11 cellular contexts compared by ENCODE assay signal in the genomic region with DNA sequence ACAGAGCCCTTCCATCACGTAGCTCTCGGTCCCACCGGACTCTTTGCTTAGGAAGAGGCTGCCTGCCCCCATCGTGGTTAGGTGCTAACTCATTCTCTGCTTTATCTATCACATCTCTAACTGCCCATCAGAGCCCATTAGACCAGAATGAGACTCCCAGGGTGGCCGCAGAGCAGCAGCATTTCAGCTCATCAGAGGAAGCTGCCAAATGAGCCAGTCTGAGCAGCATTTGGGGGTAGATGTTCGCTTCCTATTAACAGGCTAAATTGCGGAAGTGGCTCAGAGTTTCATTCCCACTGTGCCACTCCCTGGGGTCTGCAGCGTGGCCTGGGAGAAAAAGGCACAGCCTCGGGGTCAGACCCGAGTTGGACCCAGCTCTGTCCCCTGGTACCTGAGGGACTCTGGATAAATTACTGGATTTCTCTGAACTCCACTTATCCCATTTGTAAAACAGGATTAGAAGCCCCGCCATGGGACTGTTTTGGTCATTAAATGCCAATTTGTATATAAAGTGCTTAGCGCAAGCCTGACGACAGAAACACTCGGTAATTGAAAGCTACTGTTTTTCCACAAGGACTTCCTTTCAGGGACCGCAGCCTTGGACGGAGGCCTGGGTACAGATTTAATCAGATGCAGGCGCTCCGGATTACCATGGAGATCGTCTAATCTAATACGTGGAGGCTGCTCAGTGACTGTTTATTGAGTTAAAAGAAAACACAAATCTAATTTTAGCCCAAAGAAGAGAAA.
DNase-seq lines count a peak whose midpoint lies in the region; ATAC-seq and TF ChIP-seq lines count a peak whose summit lies in the region.
"Had no signal": no experiment of that assay in that cellular context is flagged by ENCODE, and none has a peak within 500 bp of the region (broad histone marks: within the 10 kb centered on the region; RNA-seq: fewer than 3 reads in every experiment).

No MANE protein-coding gene starts in this region.

- H3K9me3 Mint-ChIP-seq in activated naive CD8-positive, alpha-beta T cell (ENCODE audit: low read depth): no peaks in the 10 kb centered on the region
- H3K9me3 Mint-ChIP-seq in activated naive CD8-positive, alpha-beta T cell treated with anti-CD3 and anti-CD28 coated beads, Interleukin-2, amount 50 U/mL, for 24 hours: no peaks in the 10 kb centered on the region
- H3K9me3 Mint-ChIP-seq in Calu3 (ENCODE audit: low read depth, unreplicated experiment): no peaks in the 10 kb centered on the region

- H3K36me3 Mint-ChIP-seq in activated naive CD8-positive, alpha-beta T cell: no peaks in the 10 kb centered on the region
- H3K36me3 Mint-ChIP-seq in activated naive CD8-positive, alpha-beta T cell treated with anti-CD3 and anti-CD28 coated beads, Interleukin-2, amount 50 U/mL, for 24 hours (ENCODE audit: low read depth): peaks cover 4% of the 10 kb centered on the region
- H3K36me3 Mint-ChIP-seq in Calu3 (ENCODE audit: insufficient read depth, unreplicated experiment): peaks cover 5% of the 10 kb centered on the region

- CTCF ChIA-PET in Calu3 (lab: Charles Lee): no interaction called here

- peaks cover 9% of the 10 kb centered on the region for H3K36me3 ChIP-seq in adipocyte (ENCODE audit: control insufficient read depth, insufficient read depth, low read length, severe bottlenecking)
- no peaks in the 10 kb centered on the region for H3K36me3 ChIP-seq in uterus
- H3K36me3 ChIP-seq: prostate gland, tibial nerve had no signal

- peak overlapping the region; percentile 39 to 48 for H3K27ac ChIP-seq in uterus

- H3K4me3 ChIP-seq in adipocyte (ENCODE audit: low read length) (no peak overlapping the region), uterus (no peak overlapping the region)
- H3K4me3 ChIP-seq: prostate gland had no signal

- BruUV-seq in Calu3 (replicated peaks; lab: Mats Ljungman, UMichigan): no TSS peak

- TF ChIP-seq POLR2A in uterus (IDR thresholded peaks at IDR 0.05): no peak

- peaks cover 13% of the 10 kb centered on the region for H3K4me1 ChIP-seq in adipocyte (ENCODE audit: control insufficient read depth, insufficient read depth, low read length)
- peaks cover 0 to 8% of the 10 kb centered on the region in 2 donors for H3K4me1 ChIP-seq in uterus
- H3K4me1 ChIP-seq: prostate gland had no signal

- H3K27ac Mint-ChIP-seq in activated naive CD8-positive, alpha-beta T cell: no peak overlapping the region
- no peak overlapping the region for H3K27ac Mint-ChIP-seq in activated naive CD8-positive, alpha-beta T cell treated with anti-CD3 and anti-CD28 coated beads, Interleukin-2, amount 50 U/mL, for 24 hours
- H3K27ac Mint-ChIP-seq in Calu3 (ENCODE audit: unreplicated experiment): no peak overlapping the region

- intact Hi-C loops in uterus (cut with DNase I; ENCODE audit: low total_unique reads): no loop called here
- intact Hi-C loops in Calu3 (cut with micrococcal nuclease; ENCODE audit: unreplicated experiment): no loop called here
- intact Hi-C loops in posterior vena cava (cut with DNase I): no loop called here

- H3K9ac ChIP-seq in adipocyte (ENCODE audit: low read length): no peak overlapping the region

- peaks cover 27% of the 10 kb centered on the region for H3K4me1 Mint-ChIP-seq in activated naive CD8-positive, alpha-beta T cell (ENCODE audit: low read depth)
- H3K4me1 Mint-ChIP-seq in activated naive CD8-positive, alpha-beta T cell treated with anti-CD3 and anti-CD28 coated beads, Interleukin-2, amount 50 U/mL, for 24 hours: peaks cover 20% of the 10 kb centered on the region
- no peaks in the 10 kb centered on the region for H3K4me1 Mint-ChIP-seq in Calu3 (ENCODE audit: low read depth, unreplicated experiment)

- TF ChIP-seq CTCF in uterus (IDR thresholded peaks at IDR 0.05) (no peak), Calu3 (IDR thresholded peaks at IDR 0.05; ENCODE audit: unreplicated experiment) (no peak)

- H3K27me3 ChIP-seq in adipocyte (replicated peaks; ENCODE audit: control insufficient read depth, insufficient read depth, low read length) (peaks cover 8% of the 10 kb centered on the region), uterus (no peaks in the 10 kb centered on the region)
- H3K27me3 ChIP-seq: tibial nerve had no signal

- no peaks in the 10 kb centered on the region for H3K9me3 ChIP-seq in adipocyte (ENCODE audit: control insufficient read depth, low read length)
- H3K9me3 ChIP-seq in uterus: no peaks in the 10 kb centered on the region
- H3K9me3 ChIP-seq: prostate gland, tibial nerve had no signal

- no peak for ATAC-seq in activated naive CD8-positive, alpha-beta T cell treated with anti-CD3 and anti-CD28 coated beads, Interleukin-2, amount 50 U/mL, for 24 hours

- DNase-seq in activated naive CD8-positive, alpha-beta T cell treated with anti-CD3 and anti-CD28 coated beads, Interleukin-2, amount 50 U/mL, for 24 hours: no peak
- DNase-seq in adipocyte (ENCODE audit: low read depth) (peak; percentile 80), inferior parietal cortex (ENCODE audit: extremely low spot score) (peak; percentile 70), uterus (no peak), Calu3 (no peak), posterior vena cava (ENCODE audit: low spot score) (no peak), activated gamma-delta T cell (lab: John Stamatoyannopoulos, UW) (no peak)
- DNase-seq: NCI-H774 had no signal

- H3K27me3 Mint-ChIP-seq in activated naive CD8-positive, alpha-beta T cell: no peaks in the 10 kb centered on the region
- H3K27me3 Mint-ChIP-seq in activated naive CD8-positive, alpha-beta T cell treated with anti-CD3 and anti-CD28 coated beads, Interleukin-2, amount 50 U/mL, for 24 hours: no peaks in the 10 kb centered on the region
- H3K27me3 Mint-ChIP-seq in Calu3 (ENCODE audit: unreplicated experiment): peaks cover 6% of the 10 kb centered on the region

- H3K4me3 Mint-ChIP-seq in activated naive CD8-positive, alpha-beta T cell: peak overlapping the region; percentile 20
- no peak overlapping the region for H3K4me3 Mint-ChIP-seq in activated naive CD8-positive, alpha-beta T cell treated with anti-CD3 and anti-CD28 coated beads, Interleukin-2, amount 50 U/mL, for 24 hours
- H3K4me3 Mint-ChIP-seq in Calu3 (ENCODE audit: low read depth, unreplicated experiment): no peak overlapping the region

Comparison
In these comparisons a context has a peak if more than half of its experiments do, and no peak if none do; other contexts are left out.
1. DNase-seq: peak in adipocyte (single experiment) and inferior parietal cortex (single experiment); none in activated naive CD8-positive, alpha-beta T cell treated with anti-CD3 and anti-CD28 coated beads, Interleukin-2, amount 50 U/mL, for 24 hours (single experiment), uterus (0 of 2), Calu3 (single experiment), posterior vena cava (single experiment) and activated gamma-delta T cell (single experiment).